27 cellular contexts compared by ENCODE assay signal in genomic region chr3:140131895-140132294, GRCh38.
"Had no signal": no experiment of that assay in that cellular context is flagged by ENCODE, and none has a peak within 500 bp of the region (broad histone marks: within the 10 kb centered on the region; RNA-seq: fewer than 3 reads in every experiment).

No MANE protein-coding gene starts in this region.

- H3K36me3 ChIP-seq: left lung, lower lobe of right lung, neural progenitor cell, ovary, stomach, thyroid gland, transverse colon, upper lobe of left lung, vagina had no signal

- H3K27ac ChIP-seq: left lung, lower lobe of right lung, neural progenitor cell, ovary, skin epidermis, stomach, testis, thyroid gland, transverse colon, upper lobe of left lung, vagina had no signal

- H3K4me3 ChIP-seq: left lung, lower lobe of right lung, neural progenitor cell, ovary, skin epidermis, stomach, testis, thyroid gland, transverse colon, upper lobe of left lung, vagina had no signal

- H3K9me3 ChIP-seq: left lung, lower lobe of right lung, ovary, stomach, testis, thyroid gland, transverse colon, upper lobe of left lung, vagina had no signal

- DNase-seq: immature natural killer cell; kidney; left colon; left lung; lower lobe of right lung; mammary epithelial cell; mesenchymal stem cell; naive thymus-derived CD8-positive, alpha-beta T cell; ovary; retina; right cardiac atrium; stimulated activated CD4-positive, alpha-beta T cell treated with anti-CD3 and anti-CD28 coated beads, Interleukin-12 subunit alpha, Interleukin-12 subunit beta, amount 100 ng/mL, for 4 hours; stimulated activated CD4-positive, alpha-beta T cell treated with anti-CD3 and anti-CD28 coated beads, Interleukin-15, amount 100 ng/mL, for 24 hours; stimulated activated CD4-positive, alpha-beta T cell treated with anti-CD3 and anti-CD28 coated beads, Interleukin-2, amount 100 ng/mL, for 24 hours; stimulated activated CD4-positive, alpha-beta T cell treated with anti-CD3 and anti-CD28 coated beads, Interleukin-4, amount 100 ng/mL, for 1 hour; stimulated activated naive B cell treated with anti-CD40 and anti-IgM and Interleukin-4, amounts not matched to agents 10 μg/mL and 1 μg/mL and 100 μg/mL, for 72 hours; stimulated activated naive CD8-positive, alpha-beta T cell treated with anti-CD3 and anti-CD28 coated beads, Interleukin-15, Interleukin-2, amounts not matched to agents 100 U/mL and 50 U/mL, for 24 hours; stomach; testis; thyroid gland; transverse colon; upper lobe of left lung had no signal

- H3K9me3 Mint-ChIP-seq: naive thymus-derived CD8-positive, alpha-beta T cell; nephron; neural progenitor cell; stimulated activated naive B cell treated with anti-CD40 and anti-IgM and Interleukin-4, amounts not matched to agents 10 μg/mL and 1 μg/mL and 100 μg/mL, for 72 hours had no signal

- H3K36me3 Mint-ChIP-seq: immature natural killer cell; naive thymus-derived CD8-positive, alpha-beta T cell; neural progenitor cell; stimulated activated naive B cell treated with anti-CD40 and anti-IgM and Interleukin-4, amounts not matched to agents 10 μg/mL and 1 μg/mL and 100 μg/mL, for 72 hours had no signal

- H3K4me1 ChIP-seq: left lung, lower lobe of right lung, stomach, testis, thyroid gland, transverse colon, upper lobe of left lung, vagina had no signal

- H3K4me1 Mint-ChIP-seq: immature natural killer cell; naive thymus-derived CD8-positive, alpha-beta T cell; stimulated activated naive B cell treated with anti-CD40 and anti-IgM and Interleukin-4, amounts not matched to agents 10 μg/mL and 1 μg/mL and 100 μg/mL, for 72 hours had no signal

- H3K27me3 Mint-ChIP-seq: stimulated activated naive B cell treated with anti-CD40 and anti-IgM and Interleukin-4, amounts not matched to agents 10 μg/mL and 1 μg/mL and 100 μg/mL, for 72 hours had no signal

- H3K27ac Mint-ChIP-seq: immature natural killer cell; naive thymus-derived CD8-positive, alpha-beta T cell; nephron; neural progenitor cell; progenitor cell of endocrine pancreas had no signal

- H3K27me3 ChIP-seq: left lung, neural progenitor cell, ovary, testis, thyroid gland, transverse colon, upper lobe of left lung, vagina had no signal

- H3K4me3 Mint-ChIP-seq: immature natural killer cell; naive thymus-derived CD8-positive, alpha-beta T cell; nephron; neural progenitor cell; stimulated activated naive B cell treated with anti-CD40 and anti-IgM and Interleukin-4, amounts not matched to agents 10 μg/mL and 1 μg/mL and 100 μg/mL, for 72 hours had no signal
